In the genomic region with DNA sequence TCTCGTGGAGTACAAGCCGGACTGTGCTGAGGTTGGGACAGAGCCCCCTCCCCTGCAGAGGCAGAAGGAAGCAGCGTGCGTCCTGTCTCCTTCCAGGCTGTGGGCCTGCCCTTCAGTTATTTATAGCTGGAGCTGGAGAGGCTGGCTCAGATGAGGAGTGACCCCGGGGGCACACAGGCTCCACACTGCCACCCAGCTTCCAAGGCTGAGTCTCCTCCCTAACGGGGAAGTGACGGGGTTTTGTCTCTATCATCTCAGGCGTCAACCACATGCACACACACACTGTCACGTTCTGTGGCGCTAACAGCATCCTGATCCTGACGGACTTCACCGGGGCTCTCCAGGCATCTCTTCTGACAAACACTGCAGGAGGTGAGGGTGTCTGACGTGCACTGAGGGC, we compare ENCODE assay signal across 16 cellular contexts. TPM values are rescaled to one million over a fixed set of nuclear protein-coding genes. Genes with fewer than 3 reads are reported as not detected.
A peak's percentile ranks its signal among the peaks of the same experiment; 100 is the strongest.
DNase-seq lines count a peak whose midpoint lies in the region; ATAC-seq and TF ChIP-seq lines count a peak whose summit lies in the region.
"Had no signal": no experiment of that assay in that cellular context is flagged by ENCODE, and none has a peak within 500 bp of the region (broad histone marks: within the 10 kb centered on the region; RNA-seq: fewer than 3 reads in every experiment).

No MANE protein-coding gene starts in this region.

- peak; percentile 27 for DNase-seq in activated CD4-positive, alpha-beta memory T cell treated with anti-CD3 and anti-CD28 coated beads for 36 hours
- DNase-seq in activated CD4-positive, alpha-beta memory T cell treated with anti-CD3 and anti-CD28 coated beads, Interleukin-2, amount 10 ng/mL, durations not matched to agents 7 days and 5 days: no peak
- no peak for DNase-seq in T-helper 17 cell
- no peak for DNase-seq in right atrium auricular region (ENCODE audit: low spot score)
- DNase-seq in stimulated activated naive B cell treated with anti-CD40 and anti-IgM and Interleukin-4, amounts not matched to agents 10 μg/mL and 1 μg/mL and 100 μg/mL, for 72 hours: no peak
- DNase-seq in stimulated activated effector memory CD8-positive, alpha-beta T cell treated with anti-CD3 and anti-CD28 coated beads, Interleukin-12 subunit alpha, Interleukin-12 subunit beta, amount 100 ng/mL, for 72 hours (ENCODE audit: low spot score in 2 of 2): no peak
- DNase-seq in NCI-H146 treated with DMSO at 0.1 percent for 48 hours (lab: John Stamatoyannopoulos, UW; ENCODE audit: unreplicated experiment): no peak
- no peak for DNase-seq in effector memory CD8-positive, alpha-beta T cell
- DNase-seq: activated CD8-positive, alpha-beta memory T cell treated with anti-CD3 and anti-CD28 coated beads for 24 hours; activated naive CD4-positive, alpha-beta T cell treated with anti-CD3 and anti-CD28 coated beads, Interleukin-2, amount 50 U/mL, for 16 hours; EL; naive thymus-derived CD4-positive, alpha-beta T cell; NCI-H2081 treated with DMSO at 0.1 percent for 48 hours; upper lobe of left lung had no signal

- intact Hi-C loops in activated CD4-positive, alpha-beta memory T cell treated with anti-CD3 and anti-CD28 coated beads for 36 hours (cut with micrococcal nuclease): no loop called here

- H3K27ac ChIP-seq in right atrium auricular region: peak overlapping the region; percentile 60 to 81
- H3K27ac ChIP-seq: skin epidermis had no signal

- peaks cover 57% of the 10 kb centered on the region for H3K4me1 Mint-ChIP-seq in activated CD4-positive, alpha-beta memory T cell treated with anti-CD3 and anti-CD28 coated beads for 36 hours (ENCODE audit: low read depth)
- H3K4me1 Mint-ChIP-seq in activated CD4-positive, alpha-beta memory T cell treated with anti-CD3 and anti-CD28 coated beads, Interleukin-2, amount 10 ng/mL, durations not matched to agents 7 days and 5 days: peaks cover 73% of the 10 kb centered on the region
- peaks cover 49% of the 10 kb centered on the region for H3K4me1 Mint-ChIP-seq in T-helper 17 cell
- H3K4me1 Mint-ChIP-seq in stimulated activated naive B cell treated with anti-CD40 and anti-IgM and Interleukin-4, amounts not matched to agents 10 μg/mL and 1 μg/mL and 100 μg/mL, for 72 hours: peaks cover 63 to 81% of the 10 kb centered on the region in 2 donors
- peaks cover 81% of the 10 kb centered on the region for H3K4me1 Mint-ChIP-seq in stimulated activated effector memory CD8-positive, alpha-beta T cell treated with anti-CD3 and anti-CD28 coated beads, Interleukin-12 subunit alpha, Interleukin-12 subunit beta, amount 100 ng/mL, for 72 hours
- peaks cover 32 to 55% of the 10 kb centered on the region in 2 donors for H3K4me1 Mint-ChIP-seq in effector memory CD8-positive, alpha-beta T cell (ENCODE audit: low read depth in 2 of 2)

- POLR2A ChIA-PET in activated CD4-positive, alpha-beta memory T cell treated with anti-CD3 and anti-CD28 coated beads for 36 hours (lab: Charles Lee): interaction anchor here (0.7 kb wide), 1 partner anchor 220 kb away, joined by 3 read pairs; no protein-coding TSS in a partner anchor
- POLR2A ChIA-PET in activated CD4-positive, alpha-beta memory T cell treated with anti-CD3 and anti-CD28 coated beads, Interleukin-2, amount 10 ng/mL, durations not matched to agents 7 days and 5 days (lab: Charles Lee): interaction anchor here (0.9 kb wide), 1 partner anchor 14 kb away, joined by 3 read pairs; no protein-coding TSS in a partner anchor

- no peaks in the 10 kb centered on the region for H3K9me3 Mint-ChIP-seq in activated CD4-positive, alpha-beta memory T cell treated with anti-CD3 and anti-CD28 coated beads for 36 hours
- H3K9me3 Mint-ChIP-seq in activated CD4-positive, alpha-beta memory T cell treated with anti-CD3 and anti-CD28 coated beads, Interleukin-2, amount 10 ng/mL, durations not matched to agents 7 days and 5 days: no peaks in the 10 kb centered on the region
- peaks cover 0 to 2% of the 10 kb centered on the region in 2 donors for H3K9me3 Mint-ChIP-seq in stimulated activated naive B cell treated with anti-CD40 and anti-IgM and Interleukin-4, amounts not matched to agents 10 μg/mL and 1 μg/mL and 100 μg/mL, for 72 hours
- no peaks in the 10 kb centered on the region for H3K9me3 Mint-ChIP-seq in stimulated activated effector memory CD8-positive, alpha-beta T cell treated with anti-CD3 and anti-CD28 coated beads, Interleukin-12 subunit alpha, Interleukin-12 subunit beta, amount 100 ng/mL, for 72 hours
- H3K9me3 Mint-ChIP-seq in effector memory CD8-positive, alpha-beta T cell: no peaks in the 10 kb centered on the region
- H3K9me3 Mint-ChIP-seq: naive thymus-derived CD4-positive, alpha-beta T cell had no signal

- no peaks in the 10 kb centered on the region for H3K36me3 Mint-ChIP-seq in activated CD4-positive, alpha-beta memory T cell treated with anti-CD3 and anti-CD28 coated beads for 36 hours
- H3K36me3 Mint-ChIP-seq in activated CD4-positive, alpha-beta memory T cell treated with anti-CD3 and anti-CD28 coated beads, Interleukin-2, amount 10 ng/mL, durations not matched to agents 7 days and 5 days (ENCODE audit: low read depth): peaks cover 5% of the 10 kb centered on the region
- H3K36me3 Mint-ChIP-seq in T-helper 17 cell (ENCODE audit: low read depth): no peaks in the 10 kb centered on the region
- peaks cover 22 to 45% of the 10 kb centered on the region in 2 donors for H3K36me3 Mint-ChIP-seq in stimulated activated naive B cell treated with anti-CD40 and anti-IgM and Interleukin-4, amounts not matched to agents 10 μg/mL and 1 μg/mL and 100 μg/mL, for 72 hours
- peaks cover 5% of the 10 kb centered on the region for H3K36me3 Mint-ChIP-seq in stimulated activated effector memory CD8-positive, alpha-beta T cell treated with anti-CD3 and anti-CD28 coated beads, Interleukin-12 subunit alpha, Interleukin-12 subunit beta, amount 100 ng/mL, for 72 hours
- H3K36me3 Mint-ChIP-seq in effector memory CD8-positive, alpha-beta T cell (ENCODE audit: insufficient read depth): peaks cover 3% of the 10 kb centered on the region

- CTCF ChIA-PET in activated CD4-positive, alpha-beta memory T cell treated with anti-CD3 and anti-CD28 coated beads for 36 hours (lab: Charles Lee): interaction anchor here (0.7 to 2.5 kb wide), 2 partner anchors 43 to 47 kb away, joined by 3 to 14 read pairs; no protein-coding TSS in a partner anchor
- CTCF ChIA-PET in activated CD4-positive, alpha-beta memory T cell treated with anti-CD3 and anti-CD28 coated beads, Interleukin-2, amount 10 ng/mL, durations not matched to agents 7 days and 5 days (lab: Charles Lee): interaction anchor here (0.8 to 1.3 kb wide), 3 partner anchors 14 to 44 kb away, joined by 3 read pairs; no protein-coding TSS in a partner anchor

- peak in 1 of 2 donors; percentile 63 for TF ChIP-seq CTCF in right atrium auricular region (IDR thresholded peaks at IDR 0.05)

- no peaks in the 10 kb centered on the region for H3K27me3 ChIP-seq in right atrium auricular region
- H3K27me3 ChIP-seq: upper lobe of left lung had no signal

- peaks cover 0 to 69% of the 10 kb centered on the region in 2 donors for H3K4me1 ChIP-seq in right atrium auricular region

- no peak for ATAC-seq in T-helper 17 cell
- ATAC-seq in stimulated activated naive B cell treated with anti-CD40 and anti-IgM and Interleukin-4, amounts not matched to agents 10 μg/mL and 1 μg/mL and 100 μg/mL, for 72 hours (replicated peaks): no peak
- ATAC-seq in stimulated activated effector memory CD8-positive, alpha-beta T cell treated with anti-CD3 and anti-CD28 coated beads, Interleukin-12 subunit alpha, Interleukin-12 subunit beta, amount 100 ng/mL, for 72 hours: no peak
- ATAC-seq in effector memory CD8-positive, alpha-beta T cell (replicated peaks): no peak
- ATAC-seq: HCT116; naive thymus-derived CD4-positive, alpha-beta T cell had no signal

- H3K9me3 ChIP-seq in T-helper 17 cell (ENCODE audit: control insufficient read depth, low read length, poor library complexity, severe bottlenecking) (no peaks in the 10 kb centered on the region), right atrium auricular region (no peaks in the 10 kb centered on the region)
- H3K9me3 ChIP-seq: upper lobe of left lung had no signal

- peaks cover 2% of the 10 kb centered on the region for H3K27me3 Mint-ChIP-seq in activated CD4-positive, alpha-beta memory T cell treated with anti-CD3 and anti-CD28 coated beads for 36 hours
- H3K27me3 Mint-ChIP-seq in activated CD4-positive, alpha-beta memory T cell treated with anti-CD3 and anti-CD28 coated beads, Interleukin-2, amount 10 ng/mL, durations not matched to agents 7 days and 5 days: peaks cover 5% of the 10 kb centered on the region
- H3K27me3 Mint-ChIP-seq in T-helper 17 cell: no peaks in the 10 kb centered on the region
- no peaks in the 10 kb centered on the region for H3K27me3 Mint-ChIP-seq in stimulated activated naive B cell treated with anti-CD40 and anti-IgM and Interleukin-4, amounts not matched to agents 10 μg/mL and 1 μg/mL and 100 μg/mL, for 72 hours
- peaks cover 0 to 9% of the 10 kb centered on the region in 2 donors for H3K27me3 Mint-ChIP-seq in effector memory CD8-positive, alpha-beta T cell

- no peak overlapping the region for H3K4me3 Mint-ChIP-seq in activated CD4-positive, alpha-beta memory T cell treated with anti-CD3 and anti-CD28 coated beads for 36 hours
- no peak overlapping the region for H3K4me3 Mint-ChIP-seq in activated CD4-positive, alpha-beta memory T cell treated with anti-CD3 and anti-CD28 coated beads, Interleukin-2, amount 10 ng/mL, durations not matched to agents 7 days and 5 days
- H3K4me3 Mint-ChIP-seq in T-helper 17 cell: no peak overlapping the region
- H3K4me3 Mint-ChIP-seq in stimulated activated naive B cell treated with anti-CD40 and anti-IgM and Interleukin-4, amounts not matched to agents 10 μg/mL and 1 μg/mL and 100 μg/mL, for 72 hours: no peak overlapping the region
- H3K4me3 Mint-ChIP-seq in stimulated activated effector memory CD8-positive, alpha-beta T cell treated with anti-CD3 and anti-CD28 coated beads, Interleukin-12 subunit alpha, Interleukin-12 subunit beta, amount 100 ng/mL, for 72 hours: no peak overlapping the region
- no peak overlapping the region for H3K4me3 Mint-ChIP-seq in effector memory CD8-positive, alpha-beta T cell

- no peak overlapping the region for H3K4me3 ChIP-seq in right atrium auricular region
- H3K4me3 ChIP-seq: skin epidermis, upper lobe of left lung had no signal

- no peak overlapping the region for H3K27ac Mint-ChIP-seq in activated CD4-positive, alpha-beta memory T cell treated with anti-CD3 and anti-CD28 coated beads for 36 hours
- H3K27ac Mint-ChIP-seq in activated CD4-positive, alpha-beta memory T cell treated with anti-CD3 and anti-CD28 coated beads, Interleukin-2, amount 10 ng/mL, durations not matched to agents 7 days and 5 days: no peak overlapping the region
- H3K27ac Mint-ChIP-seq in T-helper 17 cell: peak overlapping the region; percentile 43
- H3K27ac Mint-ChIP-seq in stimulated activated naive B cell treated with anti-CD40 and anti-IgM and Interleukin-4, amounts not matched to agents 10 μg/mL and 1 μg/mL and 100 μg/mL, for 72 hours: peak overlapping the region; percentile 26
- H3K27ac Mint-ChIP-seq in stimulated activated effector memory CD8-positive, alpha-beta T cell treated with anti-CD3 and anti-CD28 coated beads, Interleukin-12 subunit alpha, Interleukin-12 subunit beta, amount 100 ng/mL, for 72 hours: no peak overlapping the region
- H3K27ac Mint-ChIP-seq in effector memory CD8-positive, alpha-beta T cell: no peak overlapping the region

- H3K36me3 ChIP-seq in right atrium auricular region: no peaks in the 10 kb centered on the region
- H3K36me3 ChIP-seq: upper lobe of left lung had no signal

RNA-seq across cellular contexts. Expression of a gene that starts 25.4 kb away (rescaled TPM):
- under 1 TPM; 0.83 to 0.94 TPM for total RNA-seq in activated CD4-positive, alpha-beta memory T cell treated with anti-CD3 and anti-CD28 coated beads for 36 hours
- total RNA-seq in activated CD4-positive, alpha-beta memory T cell treated with anti-CD3 and anti-CD28 coated beads, Interleukin-2, amount 10 ng/mL, durations not matched to agents 7 days and 5 days: under 1 TPM; 0.78 to 0.88 TPM
- under 1 TPM; 0.32 to 0.76 TPM for total RNA-seq in T-helper 17 cell
- total RNA-seq in right atrium auricular region: under 1 TPM in 1 of 2 donors, not detected in 1; 0.07 TPM

Comparison
In these comparisons a context has a peak if more than half of its experiments do, and no peak if none do; other contexts are left out.
1. H3K27ac Mint-ChIP-seq: peak in T-helper 17 cell (single experiment) and stimulated activated naive B cell treated with anti-CD40 and anti-IgM and Interleukin-4, amounts not matched to agents 10 μg/mL and 1 μg/mL and 100 μg/mL, for 72 hours (single experiment); none in activated CD4-positive, alpha-beta memory T cell treated with anti-CD3 and anti-CD28 coated beads for 36 hours (single experiment), activated CD4-positive, alpha-beta memory T cell treated with anti-CD3 and anti-CD28 coated beads, Interleukin-2, amount 10 ng/mL, durations not matched to agents 7 days and 5 days (single experiment), stimulated activated effector memory CD8-positive, alpha-beta T cell treated with anti-CD3 and anti-CD28 coated beads, Interleukin-12 subunit alpha, Interleukin-12 subunit beta, amount 100 ng/mL, for 72 hours (single experiment) and effector memory CD8-positive, alpha-beta T cell (0 of 2).